ENCODE assay signal across 8 cellular contexts in the genomic region with DNA sequence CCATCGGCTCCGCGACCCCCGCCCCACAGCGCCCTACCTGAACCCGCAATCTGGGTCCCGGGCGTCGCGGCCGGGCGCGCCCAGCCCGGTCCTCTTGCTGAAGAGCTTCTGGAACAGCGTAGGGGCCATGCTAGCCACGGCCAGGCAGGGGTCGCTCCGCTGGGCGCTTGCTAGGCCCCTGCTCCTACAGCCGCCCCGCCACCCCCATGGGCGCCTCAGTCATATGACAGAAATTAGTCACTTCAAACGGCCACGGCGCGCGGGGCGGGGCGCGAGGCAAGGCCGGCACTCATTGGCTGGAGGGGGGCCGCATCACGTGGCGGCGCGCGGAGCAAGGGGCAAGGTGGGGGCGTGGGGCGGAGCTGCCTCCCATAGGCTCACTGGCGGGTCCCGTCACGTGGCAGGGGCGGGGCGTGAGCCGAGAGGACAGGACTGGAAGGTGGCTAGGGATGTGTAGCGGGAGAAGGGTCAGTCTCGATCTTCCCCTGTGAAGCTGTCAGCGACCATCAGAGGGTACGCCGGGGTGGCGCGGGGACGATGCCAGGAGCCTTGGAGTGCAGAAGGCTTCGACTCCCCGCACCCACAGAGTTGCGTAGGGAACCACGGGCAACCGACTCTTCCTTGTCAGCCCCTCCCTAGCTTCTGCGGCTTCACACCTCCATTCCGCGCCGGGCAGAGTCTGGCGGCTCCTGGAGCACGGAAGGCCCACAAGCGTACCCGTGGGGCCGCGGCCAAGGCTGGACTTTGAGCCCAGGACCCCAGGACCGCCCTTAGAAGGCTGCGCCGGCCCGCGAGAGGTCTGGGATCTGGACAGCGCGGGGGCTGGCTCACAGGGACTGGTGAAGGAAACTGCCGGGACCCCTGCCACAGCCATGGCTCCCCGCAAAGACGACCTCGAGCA. TPM values are rescaled to one million over a fixed set of nuclear protein-coding genes. Genes with fewer than 3 reads are reported as not detected.
A peak's percentile ranks its signal among the peaks of the same experiment; 100 is the strongest.
DNase-seq lines count a peak whose midpoint lies in the region; TF ChIP-seq lines count a peak whose summit lies in the region.

A gene (minus strand): TSS at position 225 of the 901 bp plus-strand sequence. CDS start 96 bp downstream, at position 129.

- peak within 1 kb of the TSS; percentile 84 for H3K4me2 ChIP-seq in MM.1S (ENCODE audit: low read depth, low read length)

- peaks cover 30% of the 10 kb centered on the region for H3K4me1 Mint-ChIP-seq in neural crest cell

- H3K27ac ChIP-seq in MM.1S (ENCODE audit: low read length) (peak within 1 kb of the TSS; percentile 67), stomach smooth muscle (ENCODE audit: low read length) (peak within 1 kb of the TSS; percentile 94)

- H3K4me3 ChIP-seq in HAP-1 (peak within 1 kb of the TSS; percentile 98), MM.1S (ENCODE audit: low read length) (peak within 1 kb of the TSS; percentile 92), fibroblast of villous mesenchyme (ENCODE audit: low read depth, low read length) (peak within 1 kb of the TSS; percentile 86), stomach smooth muscle (ENCODE audit: low read length in 2 of 2) (peak within 1 kb of the TSS; percentile 91 to 95)

- no peaks in the 10 kb centered on the region for H3K27me3 ChIP-seq in HAP-1 (ENCODE audit: low read depth)
- no peaks in the 10 kb centered on the region for H3K27me3 ChIP-seq in MM.1S (replicated peaks; ENCODE audit: insufficient read depth, low read length)
- no peaks in the 10 kb centered on the region for H3K27me3 ChIP-seq in stomach smooth muscle (ENCODE audit: control insufficient read depth in 1 of 2, insufficient read depth in 2 of 2, low read length in 2 of 2)

- no peaks in the 10 kb centered on the region for H3K27me3 Mint-ChIP-seq in neural crest cell (ENCODE audit: low read depth)

- H3K4me1 ChIP-seq in ES-I3 (ENCODE audit: insufficient read depth, low read length): no peaks in the 10 kb centered on the region
- peaks cover 6% of the 10 kb centered on the region for H3K4me1 ChIP-seq in HAP-1
- H3K4me1 ChIP-seq in MM.1S (ENCODE audit: low read length): peaks cover 17% of the 10 kb centered on the region
- no peaks in the 10 kb centered on the region for H3K4me1 ChIP-seq in stomach smooth muscle (ENCODE audit: control insufficient read depth, insufficient read depth, low read length)

- H4K20me1 ChIP-seq in MM.1S (ENCODE audit: insufficient read depth, low read length): no peaks in the 10 kb centered on the region; the same call in 1 of the 2 replicates

- no peaks in the 10 kb centered on the region for H3K9me3 ChIP-seq in ES-I3 (ENCODE audit: control insufficient read depth, insufficient read depth, low read length)
- no peaks in the 10 kb centered on the region for H3K9me3 ChIP-seq in HAP-1
- no peaks in the 10 kb centered on the region for H3K9me3 ChIP-seq in MM.1S (replicated peaks; ENCODE audit: insufficient read depth, low read length)
- H3K9me3 ChIP-seq in stomach smooth muscle (ENCODE audit: control insufficient read depth in 2 of 2, low read length in 2 of 2): no peaks in the 10 kb centered on the region

- DNase-seq in HAP-1 (ENCODE audit: low spot score in 2 of 2) (peak; percentile 96 to 100), MM.1S (peak; percentile 98), SIG-M5 (lab: John Stamatoyannopoulos, UW) (peak; percentile 85), activated gamma-delta T cell (lab: John Stamatoyannopoulos, UW) (peak; percentile 100), fibroblast of villous mesenchyme (ENCODE audit: low read depth) (peak; percentile 98), neural crest cell (ENCODE audit: low read depth, low spot score) (peak; percentile 97)

- H3K79me2 ChIP-seq in MM.1S (ENCODE audit: low read length): peaks cover 47% of the 10 kb centered on the region

- peak within 1 kb of the TSS; percentile 95 for H3K4me3 Mint-ChIP-seq in neural crest cell

- H3K9me3 Mint-ChIP-seq in neural crest cell: no peaks in the 10 kb centered on the region

- no peaks in the 10 kb centered on the region for H3F3A ChIP-seq in MM.1S (ENCODE audit: insufficient read depth, low read length)

- H3K27ac Mint-ChIP-seq in neural crest cell (ENCODE audit: unreplicated experiment): peak within 1 kb of the TSS; percentile 97

- H3K36me3 ChIP-seq in ES-I3 (ENCODE audit: insufficient read depth, low read length): no peaks in the 10 kb centered on the region
- no peaks in the 10 kb centered on the region for H3K36me3 ChIP-seq in HAP-1 (replicated peaks)
- no peaks in the 10 kb centered on the region for H3K36me3 ChIP-seq in MM.1S (replicated peaks; ENCODE audit: insufficient read depth, low read length)
- no peaks in the 10 kb centered on the region for H3K36me3 ChIP-seq in stomach smooth muscle (ENCODE audit: control insufficient read depth in 2 of 2, insufficient read depth in 2 of 2, low read length in 2 of 2)

- peak within 1 kb of the TSS; percentile 92 for H2AFZ ChIP-seq in MM.1S (ENCODE audit: low read length)

- TF ChIP-seq CTCF in MM.1S (IDR thresholded peaks at IDR 0.05; ENCODE audit: low read length): no peak
- TF ChIP-seq CTCF in fibroblast of villous mesenchyme (IDR thresholded peaks at IDR 0.05; ENCODE audit: insufficient read depth, low read depth, low read length): no peak
- TF ChIP-seq CTCF in neural crest cell (conservative IDR thresholded peaks at IDR 0.05): peak; percentile 32

- in situ Hi-C loops in HAP-1 (cut with MboI; ENCODE audit: low sequenced_read_pairs): no loop called here

- no peaks in the 10 kb centered on the region for H3K9me2 ChIP-seq in MM.1S (replicated peaks; ENCODE audit: insufficient read depth, low read length)

- no peaks in the 10 kb centered on the region for H3K36me3 Mint-ChIP-seq in neural crest cell (ENCODE audit: low read depth)

- H3K9ac ChIP-seq in ES-I3 (ENCODE audit: low read depth, low read length) (peak within 1 kb of the TSS; percentile 96), MM.1S (ENCODE audit: low read length) (peak within 1 kb of the TSS; percentile 92), stomach smooth muscle (ENCODE audit: low read length in 2 of 2) (peak within 1 kb of the TSS; percentile 87 to 96)

RNA-seq across cellular contexts. Expression of the gene that starts here (rescaled TPM):
- total RNA-seq in fibroblast of villous mesenchyme: 67.8 and 72.8 TPM in 2 replicates
- total RNA-seq in neural crest cell: 20.6 and 24.9 TPM in 2 replicates

Comparison
In these comparisons a context has a peak if more than half of its experiments do, and no peak if none do; other contexts are left out.
1. Peak in every context shown above with its lines: DNase-seq, H3K4me3 ChIP-seq and H3K27ac ChIP-seq.